1 cellular context compared by ENCODE assay signal in genomic region chr5:37951946-37952721, GRCh38.
TF ChIP-seq lines count a peak whose summit lies in the region.

No MANE protein-coding gene starts in this region.

TF ChIP-seq in GM23338, 12 proteins besides CTCF, POLR2A, EP300 and RAD21 (continued from another document):
- TF ChIP-seq NANOG (IDR thresholded peaks at IDR 0.05; ENCODE audit: borderline replicate concordance) (no peak), ZNF114 (CRISPR knock-in tag; IDR thresholded peaks at IDR 0.05) (no peak), ZNF331 (CRISPR knock-in tag; IDR thresholded peaks at IDR 0.05; ENCODE audit: low read depth) (no peak)
- TF ChIP-seq, protein P1, sequence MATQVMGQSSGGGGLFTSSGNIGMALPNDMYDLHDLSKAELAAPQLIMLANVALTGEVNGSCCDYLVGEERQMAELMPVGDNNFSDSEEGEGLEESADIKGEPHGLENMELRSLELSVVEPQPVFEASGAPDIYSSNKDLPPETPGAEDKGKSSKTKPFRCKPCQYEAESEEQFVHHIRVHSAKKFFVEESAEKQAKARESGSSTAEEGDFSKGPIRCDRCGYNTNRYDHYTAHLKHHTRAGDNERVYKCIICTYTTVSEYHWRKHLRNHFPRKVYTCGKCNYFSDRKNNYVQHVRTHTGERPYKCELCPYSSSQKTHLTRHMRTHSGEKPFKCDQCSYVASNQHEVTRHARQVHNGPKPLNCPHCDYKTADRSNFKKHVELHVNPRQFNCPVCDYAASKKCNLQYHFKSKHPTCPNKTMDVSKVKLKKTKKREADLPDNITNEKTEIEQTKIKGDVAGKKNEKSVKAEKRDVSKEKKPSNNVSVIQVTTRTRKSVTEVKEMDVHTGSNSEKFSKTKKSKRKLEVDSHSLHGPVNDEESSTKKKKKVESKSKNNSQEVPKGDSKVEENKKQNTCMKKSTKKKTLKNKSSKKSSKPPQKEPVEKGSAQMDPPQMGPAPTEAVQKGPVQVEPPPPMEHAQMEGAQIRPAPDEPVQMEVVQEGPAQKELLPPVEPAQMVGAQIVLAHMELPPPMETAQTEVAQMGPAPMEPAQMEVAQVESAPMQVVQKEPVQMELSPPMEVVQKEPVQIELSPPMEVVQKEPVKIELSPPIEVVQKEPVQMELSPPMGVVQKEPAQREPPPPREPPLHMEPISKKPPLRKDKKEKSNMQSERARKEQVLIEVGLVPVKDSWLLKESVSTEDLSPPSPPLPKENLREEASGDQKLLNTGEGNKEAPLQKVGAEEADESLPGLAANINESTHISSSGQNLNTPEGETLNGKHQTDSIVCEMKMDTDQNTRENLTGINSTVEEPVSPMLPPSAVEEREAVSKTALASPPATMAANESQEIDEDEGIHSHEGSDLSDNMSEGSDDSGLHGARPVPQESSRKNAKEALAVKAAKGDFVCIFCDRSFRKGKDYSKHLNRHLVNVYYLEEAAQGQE (IDR thresholded peaks at IDR 0.05; ENCODE audit: unreplicated experiment) = no peak
TF ChIP-seq in GM23338: peak in this region for 0.
